Comparison of ENCODE assay signal across 19 cellular contexts in genomic region chr3:75303676-75304075, GRCh38.
"Had no signal": no experiment of that assay in that cellular context is flagged by ENCODE, and none has a peak within 500 bp of the region (broad histone marks: within the 10 kb centered on the region; RNA-seq: fewer than 3 reads in every experiment).

No MANE protein-coding gene starts in this region.

- H3K4me3 ChIP-seq: MG63, PC-9, Peyer's patch, SJSA1, SK-N-MC had no signal

- H3K4me1 ChIP-seq: Peyer's patch, SJSA1 had no signal

- H3K9me3 ChIP-seq: MG63, Peyer's patch, SJSA1 had no signal

- DNase-seq: KBM-7; MG63; NCI-H1436 treated with DMSO at 0.1 percent for 48 hours; NCI-H1694; NCI-H187 treated with DMSO at 0.1 percent for 48 hours; NCI-H2029 treated with DMSO at 0.1 percent for 48 hours; NCI-H2107; NCI-H2227 treated with DMSO at 0.1 percent for 48 hours; NCI-H524; NCI-H526 treated with DMSO at 0.1 percent for 48 hours; NCI-H748 treated with DMSO at 0.1 percent for 48 hours; NK-92 treated with Interleukin-12 subunit alpha and Interleukin-12 subunit beta, amount 100 ng/mL, for 24 hours; OCI-M1; PC-9; Peyer's patch; Right ventricle myocardium superior; SIG-M5 had no signal

- H3K36me3 ChIP-seq: MG63, Peyer's patch, SJSA1 had no signal
